23 cellular contexts compared by ENCODE assay signal in genomic region chrX:120672841-120673530, GRCh38. TPM values are rescaled to one million over a fixed set of nuclear protein-coding genes. Genes with fewer than 3 reads are reported as not detected.
A peak's percentile ranks its signal among the peaks of the same experiment; 100 is the strongest.
DNase-seq lines count a peak whose midpoint lies in the region; ATAC-seq and TF ChIP-seq lines count a peak whose summit lies in the region.
"Had no signal": no experiment of that assay in that cellular context is flagged by ENCODE, and none has a peak within 500 bp of the region (broad histone marks: within the 10 kb centered on the region; RNA-seq: fewer than 3 reads in every experiment).

No MANE protein-coding gene starts in this region.

- H3K36me3 ChIP-seq in esophagus muscularis mucosa (no peaks in the 10 kb centered on the region), prostate gland (no peaks in the 10 kb centered on the region)
- H3K36me3 ChIP-seq: upper lobe of left lung had no signal

- TF ChIP-seq POLR2A in esophagus muscularis mucosa (IDR thresholded peaks at IDR 0.05; ENCODE audit: low read depth) (no peak), prostate gland (IDR thresholded peaks at IDR 0.05) (no peak)

- intact Hi-C loops in Calu3 (cut with micrococcal nuclease; ENCODE audit: unreplicated experiment): loop anchor here (5.0 kb wide), 1 partner anchor 99 kb away; no protein-coding TSS in a partner anchor
- intact Hi-C loops in esophagus muscularis mucosa (cut with DNase I): no loop called here
- intact Hi-C loops in prostate gland (cut with DNase I): no loop called here

- no peak for TF ChIP-seq EP300 in esophagus muscularis mucosa (IDR thresholded peaks at IDR 0.05)

- H3K9me3 ChIP-seq in esophagus muscularis mucosa (no peaks in the 10 kb centered on the region), prostate gland (no peaks in the 10 kb centered on the region)
- H3K9me3 ChIP-seq: upper lobe of left lung had no signal

- H3K4me3 Mint-ChIP-seq in Calu3 (ENCODE audit: low read depth, unreplicated experiment): no peak overlapping the region
- H3K4me3 Mint-ChIP-seq: activated CD4-positive, alpha-beta memory T cell treated with anti-CD3 and anti-CD28 coated beads, Interleukin-2, amount 10 ng/mL, durations not matched to agents 7 days and 5 days; activated naive CD4-positive, alpha-beta T cell treated with anti-CD3 and anti-CD28 coated beads for 36 hours; activated T-cell treated with anti-CD3 and anti-CD28 coated beads, Interleukin-2, amount 50 U/mL, for 24 hours; CD4-positive, alpha-beta T cell; dendritic cell treated with granulocyte-macrophage colony-stimulating factor and Interleukin-4, amounts not matched to agents 40 ng/mL and 50 ng/mL, for 4 days; GM23338; mesothelial cell of epicardium; stimulated activated naive B cell treated with anti-CD40 and anti-IgM and Interleukin-4, amounts not matched to agents 10 μg/mL and 1 μg/mL and 100 μg/mL, for 72 hours; WTC11 had no signal

- WGBS in esophagus muscularis mucosa: 74% methylated on average over 4 of the region's 4 CpGs
- WGBS in prostate gland: 91% methylated on average over 4 of the region's 4 CpGs

- no peak for DNase-seq in Calu3
- DNase-seq in RPMI8226: peak; percentile 7
- no peak for DNase-seq in esophagus muscularis mucosa (ENCODE audit: extremely low spot score)
- no peak for DNase-seq in prostate gland (ENCODE audit: low spot score)
- DNase-seq in NCI-H510A treated with DMSO at 0.1 percent for 48 hours (lab: John Stamatoyannopoulos, UW): no peak
- no peak for DNase-seq in superior temporal gyrus (ENCODE audit: extremely low spot score)
- DNase-seq: activated CD4-positive, alpha-beta memory T cell treated with anti-CD3 and anti-CD28 coated beads, Interleukin-2, amount 10 ng/mL, durations not matched to agents 7 days and 5 days; activated naive CD4-positive, alpha-beta T cell treated with anti-CD3 and anti-CD28 coated beads for 36 hours; activated T-cell treated with anti-CD3 and anti-CD28 coated beads, Interleukin-2, amount 50 U/mL, for 24 hours; CD4-positive, alpha-beta T cell; DND-41; NCI-H1694 treated with DMSO at 0.1 percent for 48 hours; stimulated activated CD4-positive, alpha-beta T cell treated with anti-CD3 and anti-CD28 coated beads, Interleukin-15, amount 100 ng/mL, for 24 hours; stimulated activated naive B cell treated with anti-CD40 and anti-IgM and Interleukin-4, amounts not matched to agents 10 μg/mL and 1 μg/mL and 100 μg/mL, for 72 hours; T-helper 2 cell; upper lobe of left lung had no signal

- peaks cover 0 to 4% (median 0%) of the 10 kb centered on the region in 4 donors for H3K4me1 ChIP-seq in esophagus muscularis mucosa
- no peaks in the 10 kb centered on the region for H3K4me1 ChIP-seq in prostate gland (replicated peaks)
- H3K4me1 ChIP-seq: upper lobe of left lung had no signal

- no peaks in the 10 kb centered on the region for H3K27me3 Mint-ChIP-seq in Calu3 (ENCODE audit: unreplicated experiment)
- H3K27me3 Mint-ChIP-seq: activated CD4-positive, alpha-beta memory T cell treated with anti-CD3 and anti-CD28 coated beads, Interleukin-2, amount 10 ng/mL, durations not matched to agents 7 days and 5 days; CD4-positive, alpha-beta T cell; dendritic cell treated with granulocyte-macrophage colony-stimulating factor and Interleukin-4, amounts not matched to agents 40 ng/mL and 50 ng/mL, for 4 days; stimulated activated naive B cell treated with anti-CD40 and anti-IgM and Interleukin-4, amounts not matched to agents 10 μg/mL and 1 μg/mL and 100 μg/mL, for 72 hours had no signal

- H3K27ac ChIP-seq in esophagus muscularis mucosa (replicated peaks in 1 of 4): peak overlapping the region in 3 of 4 donors; percentile 35 to 62 (median 36)
- H3K27ac ChIP-seq in prostate gland: peak overlapping the region; percentile 14 to 23
- H3K27ac ChIP-seq: upper lobe of left lung had no signal

- no peaks in the 10 kb centered on the region for H3K9me3 Mint-ChIP-seq in Calu3 (ENCODE audit: low read depth, unreplicated experiment)
- H3K9me3 Mint-ChIP-seq: CD4-positive, alpha-beta T cell; GM23338 had no signal

- peaks cover 7% of the 10 kb centered on the region for H3K36me3 Mint-ChIP-seq in Calu3 (ENCODE audit: insufficient read depth, unreplicated experiment)
- H3K36me3 Mint-ChIP-seq: mesothelial cell of epicardium had no signal

- BruUV-seq in Calu3 (replicated peaks; lab: Mats Ljungman, UMichigan): no TSS peak

- CTCF ChIA-PET in Calu3 (lab: Charles Lee): no interaction called here

- peaks cover 25% of the 10 kb centered on the region for H3K4me1 Mint-ChIP-seq in Calu3 (ENCODE audit: low read depth, unreplicated experiment)
- H3K4me1 Mint-ChIP-seq: activated CD4-positive, alpha-beta memory T cell treated with anti-CD3 and anti-CD28 coated beads, Interleukin-2, amount 10 ng/mL, durations not matched to agents 7 days and 5 days; GM23338; WTC11 had no signal

- H3K27me3 ChIP-seq in esophagus muscularis mucosa (no peaks in the 10 kb centered on the region), prostate gland (replicated peaks; ENCODE audit: insufficient read depth) (no peaks in the 10 kb centered on the region)
- H3K27me3 ChIP-seq: hepatocyte, upper lobe of left lung had no signal

- H3K4me3 ChIP-seq in esophagus muscularis mucosa: no peak overlapping the region
- no peak overlapping the region for H3K4me3 ChIP-seq in prostate gland
- H3K4me3 ChIP-seq: GM23338, hepatocyte, upper lobe of left lung had no signal

- no peak for TF ChIP-seq CTCF in Calu3 (IDR thresholded peaks at IDR 0.05; ENCODE audit: unreplicated experiment)
- TF ChIP-seq CTCF in esophagus muscularis mucosa (IDR thresholded peaks at IDR 0.05): no peak
- no peak for TF ChIP-seq CTCF in prostate gland (IDR thresholded peaks at IDR 0.05)

- H3K27ac Mint-ChIP-seq in Calu3 (ENCODE audit: unreplicated experiment): peak overlapping the region; percentile 79
- H3K27ac Mint-ChIP-seq: activated CD4-positive, alpha-beta memory T cell treated with anti-CD3 and anti-CD28 coated beads, Interleukin-2, amount 10 ng/mL, durations not matched to agents 7 days and 5 days; activated naive CD4-positive, alpha-beta T cell treated with anti-CD3 and anti-CD28 coated beads for 36 hours; activated T-cell treated with anti-CD3 and anti-CD28 coated beads, Interleukin-2, amount 50 U/mL, for 24 hours; CD4-positive, alpha-beta T cell; dendritic cell treated with granulocyte-macrophage colony-stimulating factor and Interleukin-4, amounts not matched to agents 40 ng/mL and 50 ng/mL, for 4 days; GM23338; mesothelial cell of epicardium; stimulated activated naive B cell treated with anti-CD40 and anti-IgM and Interleukin-4, amounts not matched to agents 10 μg/mL and 1 μg/mL and 100 μg/mL, for 72 hours; WTC11 had no signal

- ATAC-seq in HG03378 (IDR thresholded peaks at IDR 0.05; ENCODE audit: unreplicated experiment) (no peak), GM21515 (IDR thresholded peaks at IDR 0.05; ENCODE audit: unreplicated experiment) (no peak)
- ATAC-seq: GM23338; stimulated activated naive B cell treated with anti-CD40 and anti-IgM and Interleukin-4, amounts not matched to agents 10 μg/mL and 1 μg/mL and 100 μg/mL, for 72 hours; WTC11 had no signal

RNA-seq across cellular contexts. Expression of gene C1GALT1C1, which starts 43.1 kb away (rescaled TPM):
- total RNA-seq in Calu3 (2022) (25.0 and 26.8 TPM in 2 replicates), esophagus muscularis mucosa (10 to 100 TPM; 18.6 to 21.4 (median 20.4) TPM), prostate gland (10 to 100 TPM; 24.4 to 33.7 TPM)
